Comparison of ENCODE assay signal across 14 cellular contexts in the genomic region with DNA sequence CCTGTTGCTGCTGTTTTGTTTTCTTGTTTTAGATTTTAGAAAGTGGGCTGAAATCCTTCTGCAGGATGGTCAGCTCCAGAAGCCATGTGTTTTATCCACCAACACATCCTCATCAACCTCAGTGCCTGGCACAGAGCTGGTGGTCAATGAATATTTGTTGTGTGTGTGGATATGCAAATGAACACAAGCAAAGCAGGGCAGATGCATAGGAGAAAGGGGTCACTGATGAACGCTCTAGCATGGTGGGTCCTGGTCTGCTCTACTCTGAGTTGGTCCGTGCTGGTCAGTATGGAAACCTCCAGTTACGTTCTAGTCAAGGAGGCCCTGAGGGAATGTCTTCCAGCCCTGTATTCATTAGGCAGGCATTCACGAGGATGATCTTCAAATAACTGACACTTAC.
DNase-seq lines count a peak whose midpoint lies in the region; ATAC-seq, FAIRE-seq and TF ChIP-seq lines count a peak whose summit lies in the region.
"Had no signal": no experiment of that assay in that cellular context is flagged by ENCODE, and none has a peak within 500 bp of the region (broad histone marks: within the 10 kb centered on the region; RNA-seq: fewer than 3 reads in every experiment).

No MANE protein-coding gene starts in this region.

- H3K27me3 ChIP-seq in endothelial cell of umbilical vein (ENCODE audit: control insufficient read depth in 2 of 2, insufficient read depth in 2 of 2, low read length in 2 of 2) (no peaks in the 10 kb centered on the region), neural progenitor cell (no peaks in the 10 kb centered on the region), tibial nerve (no peaks in the 10 kb centered on the region), endodermal cell (ENCODE audit: control insufficient read depth, insufficient read depth, low read length, poor library complexity, severe bottlenecking) (no peaks in the 10 kb centered on the region)

- POLR2A ChIA-PET in endothelial cell of umbilical vein (lab: Charles Lee) = no interaction called here

- dilution Hi-C loops in endothelial cell of umbilical vein (cut with MboI; ENCODE audit: extremely low pct_ligation_motif_present, low sequenced_read_pairs) = no loop called here

- BruUV-seq in endothelial cell of umbilical vein (replicated peaks; lab: Mats Ljungman, UMichigan) = no TSS peak

- H3K27ac Mint-ChIP-seq in neural progenitor cell = peak overlapping the region; percentile 76
- H3K27ac Mint-ChIP-seq in endodermal cell = no peak overlapping the region
- H3K27ac Mint-ChIP-seq: CD4-positive, CD25-positive, alpha-beta regulatory T cell; GM23338 had no signal

- no peaks in the 10 kb centered on the region for H4K20me1 ChIP-seq in endothelial cell of umbilical vein (replicated peaks; ENCODE audit: control insufficient read depth, extremely low read depth, insufficient read depth, low read length)
- H4K20me1 ChIP-seq in neural progenitor cell (ENCODE audit: low read depth) = no peaks in the 10 kb centered on the region

- intact Hi-C loops in endothelial cell of umbilical vein (cut with micrococcal nuclease) = loop anchor here (1.0 to 5.0 kb wide), 6 partner anchors 141 to 1670 kb away; no protein-coding TSS in a partner anchor

- H3K9me3 Mint-ChIP-seq in neural progenitor cell (peaks cover 22% of the 10 kb centered on the region), endodermal cell (no peaks in the 10 kb centered on the region)

- H3K4me2 ChIP-seq in endothelial cell of umbilical vein (ENCODE audit: insufficient read depth, low read length) (no peak overlapping the region), neural progenitor cell (no peak overlapping the region)
- H3K4me2 ChIP-seq: GM23338 had no signal

- no peak for TF ChIP-seq EP300 in tibial nerve (IDR thresholded peaks at IDR 0.05)

- peaks cover 7% of the 10 kb centered on the region for H3F3A ChIP-seq in neural progenitor cell (ENCODE audit: low read depth)

- no peak for ATAC-seq in HG02973 (IDR thresholded peaks at IDR 0.05; ENCODE audit: unreplicated experiment)
- ATAC-seq: HCT116 had no signal

- H3K9me3 ChIP-seq in endothelial cell of umbilical vein (replicated peaks; ENCODE audit: control insufficient read depth, insufficient read depth, low read length) (no peaks in the 10 kb centered on the region), neural progenitor cell (ENCODE audit: low read depth) (no peaks in the 10 kb centered on the region), tibial nerve (no peaks in the 10 kb centered on the region), endodermal cell (ENCODE audit: control insufficient read depth, low read length) (no peaks in the 10 kb centered on the region)

- H2AFZ ChIP-seq in endothelial cell of umbilical vein (ENCODE audit: low read depth, low read length) (no peak overlapping the region), neural progenitor cell (replicated peaks) (no peak overlapping the region)

- H3K36me3 ChIP-seq in endothelial cell of umbilical vein (ENCODE audit: control insufficient read depth in 2 of 2, extremely low read depth in 1 of 2, insufficient read depth in 2 of 2, low read length in 2 of 2) = no peaks in the 10 kb centered on the region
- no peaks in the 10 kb centered on the region for H3K36me3 ChIP-seq in neural progenitor cell
- H3K36me3 ChIP-seq in tibial nerve = no peaks in the 10 kb centered on the region
- no peaks in the 10 kb centered on the region for H3K36me3 ChIP-seq in endodermal cell (ENCODE audit: control insufficient read depth, insufficient read depth, low read length)

- H3K9ac ChIP-seq in endothelial cell of umbilical vein (replicated peaks; ENCODE audit: extremely low read depth, insufficient read depth, low read length) (no peak overlapping the region), neural progenitor cell (no peak overlapping the region), endodermal cell (ENCODE audit: extremely low read depth, low read length, poor library complexity, severe bottlenecking) (no peak overlapping the region)

- TF ChIP-seq CTCF in endothelial cell of umbilical vein (IDR thresholded peaks at IDR 0.05; ENCODE audit: extremely low read depth in 1 of 2, insufficient read depth in 1 of 2, low read depth in 1 of 2, low read length in 2 of 2) (no peak), neural progenitor cell (IDR thresholded peaks at IDR 0.05) (no peak), tibial nerve (IDR thresholded peaks at IDR 0.05) (no peak), endodermal cell (conservative IDR thresholded peaks at IDR 0.05) (no peak)

- DNase-seq in caudate nucleus (lab: John Stamatoyannopoulos, UW) (no peak), endothelial cell of umbilical vein (ENCODE audit: low read depth, low spot score) (no peak), neural progenitor cell (ENCODE audit: low spot score) (no peak), tibial nerve (ENCODE audit: low spot score in 2 of 2) (no peak), endodermal cell (no peak)
- no peak for DNase-seq in activated CD4-positive, alpha-beta T cell treated with anti-CD3 and anti-CD28 coated beads, Interleukin-2, amount 50 U/mL, for 1 hour
- DNase-seq: CD4-positive, CD25-positive, alpha-beta regulatory T cell; EL; NCI-H1105 treated with DMSO at 0.1 percent for 48 hours; NCI-H187; RPMI8226 had no signal

- no peak overlapping the region for H3K4me3 Mint-ChIP-seq in neural progenitor cell
- H3K4me3 Mint-ChIP-seq in endodermal cell = no peak overlapping the region
- H3K4me3 Mint-ChIP-seq: CD4-positive, CD25-positive, alpha-beta regulatory T cell; GM23338 had no signal

- peak; percentile 28 for FAIRE-seq in endothelial cell of umbilical vein (lab: Jason Lieb, UNC)

- H3K4me1 Mint-ChIP-seq in neural progenitor cell = peaks cover 44% of the 10 kb centered on the region
- peaks cover 20% of the 10 kb centered on the region for H3K4me1 Mint-ChIP-seq in endodermal cell
- H3K4me1 Mint-ChIP-seq: CD4-positive, CD25-positive, alpha-beta regulatory T cell had no signal

- CTCF ChIA-PET in endothelial cell of umbilical vein (lab: Charles Lee) = interaction anchor here (1.1 to 2.6 kb wide), 5 partner anchors 9 to 162 kb away, joined by 4 to 36 read pairs (median 8); no protein-coding TSS in a partner anchor

- no peaks in the 10 kb centered on the region for H3K79me2 ChIP-seq in endothelial cell of umbilical vein (ENCODE audit: control insufficient read depth, insufficient read depth, low read length)
- no peaks in the 10 kb centered on the region for H3K79me2 ChIP-seq in neural progenitor cell (ENCODE audit: low read depth)

- 71 to 83% methylated on average over 4 of the region's 4 CpGs for WGBS in tibial nerve, 2 donors
- 92 to 98% methylated on average over 4 of the region's 4 CpGs for WGBS in endodermal cell (ENCODE audit: insufficient coverage in 1 of 2, insufficient read length in 1 of 2), 2 experiments

- TF ChIP-seq POLR2A in endothelial cell of umbilical vein (IDR thresholded peaks at IDR 0.05; ENCODE audit: low read depth, low read length) (no peak), tibial nerve (IDR thresholded peaks at IDR 0.05) (no peak)

- peaks cover 13% of the 10 kb centered on the region for H3K36me3 Mint-ChIP-seq in neural progenitor cell
- H3K36me3 Mint-ChIP-seq in endodermal cell (ENCODE audit: low read depth) = no peaks in the 10 kb centered on the region
- H3K36me3 Mint-ChIP-seq: CD4-positive, CD25-positive, alpha-beta regulatory T cell had no signal

- H3K4me1 ChIP-seq in endothelial cell of umbilical vein (ENCODE audit: control insufficient read depth, extremely low read depth, insufficient read depth, low read length) = peaks cover 20% of the 10 kb centered on the region
- H3K4me1 ChIP-seq in neural progenitor cell = peaks cover 28% of the 10 kb centered on the region
- peaks cover 0 to 27% (median 0%) of the 10 kb centered on the region in 4 donors for H3K4me1 ChIP-seq in tibial nerve
- H3K4me1 ChIP-seq in endodermal cell (ENCODE audit: control insufficient read depth, insufficient read depth, low read length) = peaks cover 11% of the 10 kb centered on the region

- H3K9me1 ChIP-seq in endothelial cell of umbilical vein (replicated peaks; ENCODE audit: control insufficient read depth, extremely low read depth, insufficient read depth, low read length) = no peaks in the 10 kb centered on the region

- H3K27me3 Mint-ChIP-seq in neural progenitor cell (ENCODE audit: insufficient read depth, low read depth) (peaks cover 3% of the 10 kb centered on the region), endodermal cell (ENCODE audit: insufficient read depth) (no peaks in the 10 kb centered on the region)
- H3K27me3 Mint-ChIP-seq: CD4-positive, CD25-positive, alpha-beta regulatory T cell had no signal

- H3K4me3 ChIP-seq in endothelial cell of umbilical vein (replicated peaks in 1 of 3; ENCODE audit: insufficient read depth in 1 of 3, low read depth in 1 of 3, low read length in 3 of 3) (no peak overlapping the region), neural progenitor cell (no peak overlapping the region), tibial nerve (no peak overlapping the region), endodermal cell (ENCODE audit: low read length) (no peak overlapping the region)
- H3K4me3 ChIP-seq: GM23338 had no signal

- H3K27ac ChIP-seq in caudate nucleus (ENCODE audit: low read depth, low read length) = peak overlapping the region; percentile 67
- H3K27ac ChIP-seq in endothelial cell of umbilical vein (ENCODE audit: insufficient read depth, low read depth, low read length) = peak overlapping the region; percentile 59
- H3K27ac ChIP-seq in neural progenitor cell = no peak overlapping the region
- H3K27ac ChIP-seq in tibial nerve = peak overlapping the region in 3 of 4 donors; percentile 25 to 69 (median 67)
- H3K27ac ChIP-seq in endodermal cell (ENCODE audit: low read depth, low read length) = no peak overlapping the region

TF ChIP-seq in endothelial cell of umbilical vein, 7 proteins besides CTCF, POLR2A, EP300 and RAD21:
- TF ChIP-seq MYC (IDR thresholded peaks at IDR 0.05; ENCODE audit: low read depth, low read length) (no peak), EZH2 (IDR thresholded peaks at IDR 0.05; ENCODE audit: borderline replicate concordance, low read depth, low read length, severe bottlenecking) (no peak), POLR2AphosphoS5 (IDR thresholded peaks at IDR 0.05; ENCODE audit: insufficient read depth, low read depth, low read length) (no peak), JUN (IDR thresholded peaks at IDR 0.05; ENCODE audit: borderline replicate concordance, insufficient read depth, insufficient read length, low read depth) (no peak), GATA2 (IDR thresholded peaks at IDR 0.05; ENCODE audit: insufficient read depth, insufficient read length, low read depth, low read length) (no peak), FOS (IDR thresholded peaks at IDR 0.05; ENCODE audit: borderline replicate concordance, insufficient read depth, low read length) (no peak)
- TF ChIP-seq, protein P1, sequence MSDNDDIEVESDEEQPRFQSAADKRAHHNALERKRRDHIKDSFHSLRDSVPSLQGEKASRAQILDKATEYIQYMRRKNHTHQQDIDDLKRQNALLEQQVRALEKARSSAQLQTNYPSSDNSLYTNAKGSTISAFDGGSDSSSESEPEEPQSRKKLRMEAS (IDR thresholded peaks at IDR 0.05; ENCODE audit: insufficient read depth, insufficient read length) = no peak

Comparison
In these comparisons a context has a peak if more than half of its experiments do, and no peak if none do; other contexts are left out.
1. H3K27ac ChIP-seq: peak in caudate nucleus (single experiment), endothelial cell of umbilical vein (single experiment) and tibial nerve (3 of 4); none in neural progenitor cell (single experiment) and endodermal cell (single experiment).